8 cellular contexts compared by ENCODE assay signal in the genomic region with DNA sequence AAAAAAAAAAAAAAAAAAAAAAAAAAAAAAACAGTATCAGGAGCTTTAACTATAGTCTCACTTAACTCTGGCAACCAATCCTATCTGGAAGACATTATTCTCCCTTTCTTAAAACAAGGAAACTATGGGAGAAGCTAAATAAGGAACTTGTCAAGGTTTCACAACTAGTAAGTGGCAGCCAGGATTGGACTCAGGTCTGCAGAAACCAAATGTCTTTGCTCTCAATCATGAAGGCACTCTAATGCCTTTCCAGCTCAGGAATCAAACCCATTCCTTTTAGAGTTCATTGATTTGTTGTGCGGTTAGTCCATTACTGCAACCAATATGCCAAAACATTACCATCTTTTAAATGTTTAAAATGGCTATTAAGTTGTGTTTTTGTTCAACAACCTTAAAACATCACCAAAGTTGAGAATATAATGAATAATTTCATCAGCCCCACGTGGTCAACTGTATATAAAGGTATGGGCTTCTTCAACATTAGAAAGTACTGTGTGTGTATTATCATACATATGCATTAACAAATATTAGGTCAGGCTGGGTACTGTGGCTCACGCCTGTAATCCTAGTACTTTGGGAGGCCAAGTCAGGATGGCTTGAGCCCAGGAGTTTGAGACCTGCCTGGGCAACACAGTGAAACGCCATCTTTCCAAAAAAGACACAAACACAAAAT. TPM values are rescaled to one million over a fixed set of nuclear protein-coding genes. Genes with fewer than 3 reads are reported as not detected.
DNase-seq lines count a peak whose midpoint lies in the region; ATAC-seq and TF ChIP-seq lines count a peak whose summit lies in the region.

No MANE protein-coding gene starts in this region.

- intact Hi-C loops in activated naive CD4-positive, alpha-beta T cell treated with anti-CD3 and anti-CD28 coated beads for 36 hours (cut with micrococcal nuclease) = loop anchor here (2.0 to 5.0 kb wide), 3 partner anchors 16 to 873 kb away; partner anchors contain the start of gene LYPLAL1

- H3K27ac ChIP-seq in thoracic aorta = peak overlapping the region in 1 of 2 donors; percentile 85

- peaks cover 34% of the 10 kb centered on the region for H3K4me1 Mint-ChIP-seq in activated naive CD4-positive, alpha-beta T cell treated with anti-CD3 and anti-CD28 coated beads for 36 hours (ENCODE audit: low read depth)
- peaks cover 12% of the 10 kb centered on the region; the same call in 1 of the 2 replicates for H3K4me1 Mint-ChIP-seq in WTC11

- TF ChIP-seq CTCF in WTC11 (IDR thresholded peaks at IDR 0.05) (no peak), thoracic aorta (IDR thresholded peaks at IDR 0.05) (no peak)

- H3K4me3 Mint-ChIP-seq in activated naive CD4-positive, alpha-beta T cell treated with anti-CD3 and anti-CD28 coated beads for 36 hours = peak overlapping the region; percentile 99
- peak overlapping the region; percentile 95 for H3K4me3 Mint-ChIP-seq in WTC11

- peaks cover 10 to 28% of the 10 kb centered on the region in 2 donors for H3K4me1 ChIP-seq in thoracic aorta (ENCODE audit: control insufficient read depth in 1 of 2, low read depth in 2 of 2)

- H3K27me3 Mint-ChIP-seq in activated naive CD4-positive, alpha-beta T cell treated with anti-CD3 and anti-CD28 coated beads for 36 hours (ENCODE audit: low read depth) = no peaks in the 10 kb centered on the region
- no peaks in the 10 kb centered on the region for H3K27me3 Mint-ChIP-seq in WTC11 (ENCODE audit: low read depth)

- CTCF ChIA-PET in activated naive CD4-positive, alpha-beta T cell treated with anti-CD3 and anti-CD28 coated beads for 36 hours (lab: Charles Lee) = no interaction called here
- CTCF ChIA-PET in WTC11 (lab: Charles Lee) = interaction anchor here (0.8 kb wide), 1 partner anchor 9 kb away, joined by 6 read pairs; no protein-coding TSS in a partner anchor

- POLR2A ChIA-PET in WTC11 (lab: Charles Lee) = interaction anchor here (0.5 kb wide), 1 partner anchor 44 kb away, joined by 3 read pairs; no protein-coding TSS in a partner anchor

- ATAC-seq in WTC11 (no peak), thoracic aorta (ENCODE audit: insufficient number of reproducible peaks, low FRiP score, low read depth) (no peak), HG02623 (IDR thresholded peaks at IDR 0.05; ENCODE audit: unreplicated experiment) (no peak)

- no peaks in the 10 kb centered on the region for H3K9me3 ChIP-seq in thoracic aorta

- H3K36me3 Mint-ChIP-seq in activated naive CD4-positive, alpha-beta T cell treated with anti-CD3 and anti-CD28 coated beads for 36 hours (ENCODE audit: low read depth) = peaks cover 18% of the 10 kb centered on the region
- peaks cover 7% of the 10 kb centered on the region; the same call in 1 of the 2 replicates for H3K36me3 Mint-ChIP-seq in WTC11

- H3K9me3 Mint-ChIP-seq in activated naive CD4-positive, alpha-beta T cell treated with anti-CD3 and anti-CD28 coated beads for 36 hours = no peaks in the 10 kb centered on the region
- no peaks in the 10 kb centered on the region for H3K9me3 Mint-ChIP-seq in WTC11

- H3K4me3 ChIP-seq in iPS-11a (ENCODE audit: low read depth, low read length) = peak overlapping the region; percentile 98
- H3K4me3 ChIP-seq in thoracic aorta = peak overlapping the region; percentile 87

- H3K27ac Mint-ChIP-seq in activated naive CD4-positive, alpha-beta T cell treated with anti-CD3 and anti-CD28 coated beads for 36 hours = peak overlapping the region; percentile 98
- H3K27ac Mint-ChIP-seq in WTC11 = no peak overlapping the region

- H3K36me3 ChIP-seq in thoracic aorta = peaks cover 2% of the 10 kb centered on the region

- no peaks in the 10 kb centered on the region for H3K27me3 ChIP-seq in thoracic aorta (replicated peaks; ENCODE audit: insufficient read depth)

- DNase-seq in activated naive CD4-positive, alpha-beta T cell treated with anti-CD3 and anti-CD28 coated beads for 36 hours = no peak
- no peak for DNase-seq in activated naive CD4-positive, alpha-beta T cell treated with Interleukin-2 at 50 U/mL for 16 hours
- DNase-seq in WTC11 (ENCODE audit: low spot score) (no peak), thoracic aorta (ENCODE audit: low spot score) (no peak), GM03348 (ENCODE audit: low spot score) (no peak), GM19240 (ENCODE audit: insufficient read length, low spot score) (no peak)

TF ChIP-seq in WTC11, 78 proteins besides CTCF, POLR2A, EP300 and RAD21:
- TF ChIP-seq, protein P1, sequence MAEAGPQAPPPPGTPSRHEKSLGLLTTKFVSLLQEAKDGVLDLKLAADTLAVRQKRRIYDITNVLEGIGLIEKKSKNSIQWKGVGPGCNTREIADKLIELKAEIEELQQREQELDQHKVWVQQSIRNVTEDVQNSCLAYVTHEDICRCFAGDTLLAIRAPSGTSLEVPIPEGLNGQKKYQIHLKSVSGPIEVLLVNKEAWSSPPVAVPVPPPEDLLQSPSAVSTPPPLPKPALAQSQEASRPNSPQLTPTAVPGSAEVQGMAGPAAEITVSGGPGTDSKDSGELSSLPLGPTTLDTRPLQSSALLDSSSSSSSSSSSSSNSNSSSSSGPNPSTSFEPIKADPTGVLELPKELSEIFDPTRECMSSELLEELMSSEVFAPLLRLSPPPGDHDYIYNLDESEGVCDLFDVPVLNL (CRISPR knock-in tag; IDR thresholded peaks at IDR 0.05; ENCODE audit: borderline replicate concordance, low read depth) = no peak
- TF ChIP-seq HMGA2 (CRISPR knock-in tag; IDR thresholded peaks at IDR 0.05) = no peak
- TF ChIP-seq ZMAT4 (CRISPR knock-in tag; IDR thresholded peaks at IDR 0.05) = no peak

RNA-seq across cellular contexts. Expression of gene EPRS1, which starts 1.5 kb away (rescaled TPM):
- 100 to 1,000 TPM; 227 to 229 TPM for total RNA-seq in activated naive CD4-positive, alpha-beta T cell treated with anti-CD3 and anti-CD28 coated beads for 36 hours
- total RNA-seq in WTC11 (2021) = 132 to 140 TPM (median 133 TPM) in 3 replicates
- 10 to 100 TPM; 35.1 to 47.6 TPM for total RNA-seq in thoracic aorta

RNA-seq across cellular contexts. Expression of gene BPNT1, which starts 44.8 kb away (rescaled TPM):
- 10 to 100 TPM; 18.5 to 21.3 TPM for total RNA-seq in activated naive CD4-positive, alpha-beta T cell treated with anti-CD3 and anti-CD28 coated beads for 36 hours
- total RNA-seq in WTC11 (2021) = 12.8 to 14.4 TPM (median 13.7 TPM) in 3 replicates
- 10 to 100 TPM; 19.1 to 21.9 TPM for total RNA-seq in thoracic aorta

RNA-seq across cellular contexts. Expression of gene IARS2, which starts 49.1 kb away (rescaled TPM):
- 10 to 100 TPM; 59.7 to 60.3 TPM for total RNA-seq in activated naive CD4-positive, alpha-beta T cell treated with anti-CD3 and anti-CD28 coated beads for 36 hours
- total RNA-seq in WTC11 (2021) = 72.3 to 73.9 TPM (median 73.6 TPM) in 3 replicates
- total RNA-seq in thoracic aorta = 10 to 100 TPM; 44.6 to 56.0 TPM
